ENCODE assay signal across 21 cellular contexts in genomic region chr16:85323230-85323960, GRCh38.
A peak's percentile ranks its signal among the peaks of the same experiment; 100 is the strongest.
DNase-seq lines count a peak whose midpoint lies in the region; ATAC-seq and TF ChIP-seq lines count a peak whose summit lies in the region.
"Had no signal": no experiment of that assay in that cellular context is flagged by ENCODE, and none has a peak within 500 bp of the region (broad histone marks: within the 10 kb centered on the region; RNA-seq: fewer than 3 reads in every experiment).

No MANE protein-coding gene starts in this region.

- H3K4me2 ChIP-seq in H9 (ENCODE audit: insufficient read depth, insufficient read length, low read length) (no peak overlapping the region), mesenchymal stem cell (ENCODE audit: low read length, poor library complexity, severe bottlenecking) (no peak overlapping the region)
- H3K4me2 ChIP-seq: hepatocyte, KMS-11 had no signal

- no peak overlapping the region for H2BK12ac ChIP-seq in H9 (ENCODE audit: insufficient read length, low read depth, low read length)
- H2BK12ac ChIP-seq in mesenchymal stem cell (ENCODE audit: low read length in 2 of 2): peak overlapping the region; percentile 81 to 98

- H3K14ac ChIP-seq in H9 (ENCODE audit: insufficient read depth, low read length): no peak overlapping the region
- peak overlapping the region in 1 of 2 experiments; percentile 44 for H3K14ac ChIP-seq in mesenchymal stem cell (ENCODE audit: low read length in 2 of 2)

- no peaks in the 10 kb centered on the region for H3K23me2 ChIP-seq in H9 (ENCODE audit: insufficient read length, low read depth, low read length, poor library complexity, severe bottlenecking)

- DNase-seq in H9: no peak
- DNase-seq in ascending aorta (ENCODE audit: low spot score in 2 of 2): no peak
- no peak for DNase-seq in mesenchymal stem cell
- no peak for DNase-seq in stomach
- no peak for DNase-seq in Kasumi-1 (lab: John Stamatoyannopoulos, UW)
- DNase-seq in NCI-H446 (lab: John Stamatoyannopoulos, UW): no peak
- DNase-seq in SKM-1 (lab: John Stamatoyannopoulos, UW; ENCODE audit: unreplicated experiment): no peak
- DNase-seq: activated B cell treated with CpG ODN at 0.5 μM for 24 hours; activated naive CD8-positive, alpha-beta T cell treated with anti-CD3 and anti-CD28 coated beads, Interleukin-2, amount 10 ng/mL, durations not matched to agents 7 days and 5 days; activated T-cell treated with anti-CD3 and anti-CD28 coated beads, Interleukin-2, amount 50 U/mL, for 48 hours; Calu3; central memory CD4-positive, alpha-beta T cell; effector memory CD8-positive, alpha-beta T cell; HCEC 1CT; NCI-H2081; stimulated activated CD4-positive, alpha-beta T cell treated with anti-CD3 and anti-CD28 coated beads, Interleukin-4, amount 100 ng/mL, for 1 hour; T-helper 17 cell had no signal

- H2BK5ac ChIP-seq in H9 (ENCODE audit: insufficient read length, low read length) (no peak overlapping the region), mesenchymal stem cell (ENCODE audit: low read depth, low read length, poor library complexity, severe bottlenecking) (no peak overlapping the region)

- H3K18ac ChIP-seq in H9 (ENCODE audit: insufficient read length, low read depth, low read length) (no peak overlapping the region), mesenchymal stem cell (ENCODE audit: low read depth in 1 of 2, low read length in 2 of 2) (peak overlapping the region; percentile 76 to 87)

- intact Hi-C loops in ascending aorta (cut with DNase I): loop anchor here (2.0 kb wide), 2 partner anchors 27 to 231 kb away; no protein-coding TSS in a partner anchor
- intact Hi-C loops in stomach (cut with DNase I; ENCODE audit: low total_unique reads): no loop called here

- H2BK20ac ChIP-seq in H9 (ENCODE audit: low read depth, low read length, poor library complexity, severe bottlenecking): no peak overlapping the region

- H3K4me3 Mint-ChIP-seq in H9: 0 out of 5 replicates have a peak overlapping the region, but pooled peaks of 1 of the 2 experiments have one; percentile 9
- H3K4me3 Mint-ChIP-seq: activated B cell treated with CpG ODN at 0.5 μM for 24 hours; activated naive CD8-positive, alpha-beta T cell treated with anti-CD3 and anti-CD28 coated beads, Interleukin-2, amount 10 ng/mL, durations not matched to agents 7 days and 5 days; effector memory CD8-positive, alpha-beta T cell; T-helper 17 cell had no signal

- no peaks in the 10 kb centered on the region for H3K79me1 ChIP-seq in H9 (ENCODE audit: insufficient read depth, low read depth, low read length, poor library complexity, severe bottlenecking)
- H3K79me1 ChIP-seq in mesenchymal stem cell (replicated peaks; ENCODE audit: low read length, poor library complexity, severe bottlenecking): peaks cover 19% of the 10 kb centered on the region

- no peak for ATAC-seq in HG03565 (IDR thresholded peaks at IDR 0.05; ENCODE audit: unreplicated experiment)
- ATAC-seq: effector memory CD8-positive, alpha-beta T cell; T-helper 17 cell had no signal

- H3K56ac ChIP-seq in H9 (ENCODE audit: insufficient read length, low read depth, low read length): no peak overlapping the region

- H3K4ac ChIP-seq in H9 (ENCODE audit: low read depth, low read length) (no peak overlapping the region), mesenchymal stem cell (ENCODE audit: low read depth in 1 of 2, low read length in 2 of 2) (peak overlapping the region; percentile 66 to 80)

- H4K8ac ChIP-seq in H9 (replicated peaks; ENCODE audit: insufficient read length, low read depth, low read length): no peak overlapping the region
- H4K8ac ChIP-seq in mesenchymal stem cell (ENCODE audit: low read length): peak overlapping the region; percentile 31

- H3K4me1 ChIP-seq in H9 (ENCODE audit: insufficient read depth, low read length): peaks cover 5% of the 10 kb centered on the region; the same call in 1 of the 2 replicates
- peaks cover 21 to 42% of the 10 kb centered on the region in 2 donors for H3K4me1 ChIP-seq in ascending aorta
- peaks cover 18% of the 10 kb centered on the region for H3K4me1 ChIP-seq in mesenchymal stem cell (ENCODE audit: control insufficient read depth, insufficient read depth, low read depth, low read length)
- H3K4me1 ChIP-seq in stomach: peaks cover 28 to 45% (median 37%) of the 10 kb centered on the region in 4 donors

- no CpG with 5 or more reads among the region's 14 CpGs for WGBS in H9 (ENCODE audit: extremely low coverage, insufficient read length, low lambda C conversion rate)
- 93% methylated on average over 14 of the region's 14 CpGs for WGBS in mesenchymal stem cell
- 76 to 85% (median 81%) methylated on average over 13 to 14 of the region's 14 CpGs for WGBS in stomach, 5 donors

- H2AFZ ChIP-seq in H9 (ENCODE audit: low read length) (no peak overlapping the region), mesenchymal stem cell (ENCODE audit: low read depth, low read length) (no peak overlapping the region)
- H2AFZ ChIP-seq: hepatocyte had no signal

- peak overlapping the region in 2 of 3 experiments; percentile 77 to 94; a peak in 3 of 7 replicates for H3K27ac Mint-ChIP-seq in H9
- H3K27ac Mint-ChIP-seq: activated B cell treated with CpG ODN at 0.5 μM for 24 hours; activated naive CD8-positive, alpha-beta T cell treated with anti-CD3 and anti-CD28 coated beads, Interleukin-2, amount 10 ng/mL, durations not matched to agents 7 days and 5 days; effector memory CD8-positive, alpha-beta T cell; T-helper 17 cell had no signal

- no peak for TF ChIP-seq EP300 in stomach (IDR thresholded peaks at IDR 0.05)

- peaks cover 0 to 2% (median 0%) of the 10 kb centered on the region in 3 experiments; a peak in 2 of 7 replicates for H3K36me3 Mint-ChIP-seq in H9 (ENCODE audit: insufficient read depth in 1 of 3, low read depth in 3 of 3)
- H3K36me3 Mint-ChIP-seq: activated naive CD8-positive, alpha-beta T cell treated with anti-CD3 and anti-CD28 coated beads, Interleukin-2, amount 10 ng/mL, durations not matched to agents 7 days and 5 days had no signal

- H2BK120ac ChIP-seq in H9 (ENCODE audit: low read depth, low read length, poor library complexity, severe bottlenecking) (no peak overlapping the region), mesenchymal stem cell (ENCODE audit: low read depth, low read length) (peak overlapping the region; percentile 69)

- peaks cover 0 to 3% of the 10 kb centered on the region in 2 experiments; a peak in 2 of 5 replicates for H3K9me3 Mint-ChIP-seq in H9
- H3K9me3 Mint-ChIP-seq: activated naive CD8-positive, alpha-beta T cell treated with anti-CD3 and anti-CD28 coated beads, Interleukin-2, amount 10 ng/mL, durations not matched to agents 7 days and 5 days; effector memory CD8-positive, alpha-beta T cell had no signal

- TF ChIP-seq CTCF in H9 (conservative IDR thresholded peaks at IDR 0.05) (no peak), ascending aorta (IDR thresholded peaks at IDR 0.05) (no peak), stomach (IDR thresholded peaks at IDR 0.05) (no peak)

- H2AK5ac ChIP-seq in H9 (ENCODE audit: insufficient read length, low read length) (no peak overlapping the region), mesenchymal stem cell (ENCODE audit: low read length, severe bottlenecking) (no peak overlapping the region)

- no peaks in the 10 kb centered on the region for H3K79me2 ChIP-seq in H9 (ENCODE audit: insufficient read depth, low read length)

- H3K4me3 ChIP-seq in ascending aorta (no peak overlapping the region), mesenchymal stem cell (ENCODE audit: insufficient read depth in 1 of 2, low read depth in 1 of 2, low read length in 2 of 2) (no peak overlapping the region), stomach (no peak overlapping the region)
- H3K4me3 ChIP-seq: hepatocyte, skin epidermis had no signal

- H2BK15ac ChIP-seq in H9 (ENCODE audit: low read depth, low read length) (no peak overlapping the region), mesenchymal stem cell (ENCODE audit: low read depth, poor library complexity, severe bottlenecking) (peak overlapping the region; percentile 89)

- H3K36me3 ChIP-seq in ascending aorta: no peaks in the 10 kb centered on the region
- H3K36me3 ChIP-seq in mesenchymal stem cell (ENCODE audit: control insufficient read depth in 1 of 2, insufficient read depth in 2 of 2, low read depth in 1 of 2, low read length in 2 of 2): no peaks in the 10 kb centered on the region
- no peaks in the 10 kb centered on the region for H3K36me3 ChIP-seq in stomach

- H3K9me3 ChIP-seq in H9 (ENCODE audit: control insufficient read depth, low read depth, low read length) (no peaks in the 10 kb centered on the region), ascending aorta (no peaks in the 10 kb centered on the region), mesenchymal stem cell (ENCODE audit: control insufficient read depth, low read length) (no peaks in the 10 kb centered on the region), stomach (no peaks in the 10 kb centered on the region)

- no peak overlapping the region for H3T11ph ChIP-seq in H9 (ENCODE audit: low read length)

- no peaks in the 10 kb centered on the region for H4K20me1 ChIP-seq in H9 (ENCODE audit: control insufficient read depth, insufficient read depth, insufficient read length)

- no peak for TF ChIP-seq POLR2A in stomach (IDR thresholded peaks at IDR 0.05)

- peaks cover 57% of the 10 kb centered on the region for H3K27me3 Mint-ChIP-seq in H9 (ENCODE audit: low read depth)

- no peak overlapping the region for H4K91ac ChIP-seq in H9 (ENCODE audit: insufficient read length, low read depth, low read length)
- peak overlapping the region; percentile 70 for H4K91ac ChIP-seq in mesenchymal stem cell (ENCODE audit: low read length)

- peaks cover 16 to 22% of the 10 kb centered on the region in 2 experiments for H3K4me1 Mint-ChIP-seq in H9
- H3K4me1 Mint-ChIP-seq: activated naive CD8-positive, alpha-beta T cell treated with anti-CD3 and anti-CD28 coated beads, Interleukin-2, amount 10 ng/mL, durations not matched to agents 7 days and 5 days; T-helper 17 cell had no signal

- H3K23ac ChIP-seq in H9 (ENCODE audit: insufficient read length, low read depth, low read length) (no peak overlapping the region), mesenchymal stem cell (ENCODE audit: low read length in 2 of 2) (no peak overlapping the region)

- no peak overlapping the region for H3K27ac ChIP-seq in H9 (ENCODE audit: insufficient read length, low read depth, low read length)
- H3K27ac ChIP-seq in ascending aorta: peak overlapping the region; percentile 89 to 92
- H3K27ac ChIP-seq in mesenchymal stem cell (ENCODE audit: low read length, poor library complexity, severe bottlenecking): no peak overlapping the region
- H3K27ac ChIP-seq in stomach: peak overlapping the region; percentile 76 to 91 (median 86)
- H3K27ac ChIP-seq: KMS-11 had no signal

- H3K9ac ChIP-seq in H9 (ENCODE audit: extremely low read depth, insufficient read length, low read length) (no peak overlapping the region), mesenchymal stem cell (ENCODE audit: low read length) (peak overlapping the region; percentile 20)
- H3K9ac ChIP-seq: KMS-11 had no signal

- H3K27me3 ChIP-seq in H9 (ENCODE audit: insufficient read depth, low read length) (no peaks in the 10 kb centered on the region), ascending aorta (no peaks in the 10 kb centered on the region), mesenchymal stem cell (ENCODE audit: control insufficient read depth in 1 of 2, insufficient read depth in 1 of 2, low read length in 2 of 2) (no peaks in the 10 kb centered on the region), stomach (peaks cover 0 to 6% (median 0%) of the 10 kb centered on the region in 3 donors)
- H3K27me3 ChIP-seq: hepatocyte had no signal

- H4K5ac ChIP-seq in H9 (ENCODE audit: insufficient read length, low read depth, low read length): no peak overlapping the region

Comparison
In these comparisons a context has a peak if more than half of its experiments do, and no peak if none do; other contexts are left out.
1. H3K27ac ChIP-seq: peak in ascending aorta (2 of 2) and stomach (5 of 5); none in H9 (single experiment) and mesenchymal stem cell (single experiment).